Comparison of ENCODE assay signal across 1 cellular context in genomic region chr19:16627194-16627927, GRCh38.
A peak's percentile ranks its signal among the peaks of the same experiment; 100 is the strongest.
TF ChIP-seq lines count a peak whose summit lies in the region.

No MANE protein-coding gene starts in this region.

TF ChIP-seq in K562, 482 proteins besides CTCF, POLR2A, EP300 and RAD21 (continues in another document):
- TF ChIP-seq TEAD2 (tag; IDR thresholded peaks at IDR 0.05) (no peak), SIN3B (IDR thresholded peaks at IDR 0.05; ENCODE audit: low read depth) (no peak), JUND (IDR thresholded peaks at IDR 0.05; ENCODE audit: borderline replicate concordance, low read depth, low read length) (no peak), JUND (tag; IDR thresholded peaks at IDR 0.05; ENCODE audit: borderline replicate concordance, low read depth, low read length) (no peak), ZNF431 (CRISPR knock-in tag; IDR thresholded peaks at IDR 0.05) (peak; percentile 76; the same call in 1 of the 2 replicates), MAFG (tag; conservative IDR thresholded peaks at IDR 0.05) (no peak), GATA2 (CRISPR knock-in tag; IDR thresholded peaks at IDR 0.05) (no peak), MLX (CRISPR knock-in tag; conservative IDR thresholded peaks at IDR 0.05) (no peak), ZKSCAN1 (IDR thresholded peaks at IDR 0.05; ENCODE audit: low read depth, low read length) (no peak), CCNT2 (IDR thresholded peaks at IDR 0.05; ENCODE audit: borderline replicate concordance, extremely low read depth, insufficient read length, low read depth, low read length) (no peak), ARID1B (IDR thresholded peaks at IDR 0.05) (no peak), TGIF2 (CRISPR knock-in tag; IDR thresholded peaks at IDR 0.05) (no peak; the same call in 1 of the 2 replicates), RFX1 (IDR thresholded peaks at IDR 0.05) (no peak), PPARD (CRISPR knock-in tag; IDR thresholded peaks at IDR 0.05) (no peak), POLR3G (IDR thresholded peaks at IDR 0.05; ENCODE audit: extremely low read depth, insufficient read length, insufficient replicate concordance) (no peak), UBTF (IDR thresholded peaks at IDR 0.05; ENCODE audit: borderline replicate concordance in 1 of 2, low read depth in 2 of 2, low read length in 2 of 2) (peak; percentile 100), DMBX1 (CRISPR knock-in tag; IDR thresholded peaks at IDR 0.05; ENCODE audit: borderline replicate concordance) (no peak), TBL1XR1 (IDR thresholded peaks at IDR 0.05; ENCODE audit: low read length in 2 of 2) (no peak), PKNOX1 (IDR thresholded peaks at IDR 0.05) (no peak), HES1 (IDR thresholded peaks at IDR 0.05; ENCODE audit: low read depth) (no peak), HDAC1 (IDR thresholded peaks at IDR 0.05) (peak in 1 of 2 experiments; percentile 65; a peak in 2 of 4 replicates), EZH2 (IDR thresholded peaks at IDR 0.05; ENCODE audit: borderline replicate concordance, low read depth, low read length) (no peak), CHD7 (IDR thresholded peaks at IDR 0.05; ENCODE audit: low read depth, low read length) (no peak), ZEB2 (IDR thresholded peaks at IDR 0.05) (no peak), ZBTB17 (CRISPR knock-in tag; IDR thresholded peaks at IDR 0.05) (no peak), ZNF347 (CRISPR knock-in tag; IDR thresholded peaks at IDR 0.05; ENCODE audit: low read depth) (no peak), ZFX (CRISPR knock-in tag; IDR thresholded peaks at IDR 0.05) (peak; percentile 100), BMI1 (IDR thresholded peaks at IDR 0.05; ENCODE audit: low read length) (no peak), FOXO4 (CRISPR knock-in tag; IDR thresholded peaks at IDR 0.05) (no peak), CHD1 (IDR thresholded peaks at IDR 0.05; ENCODE audit: low read length) (peak; percentile 100), ZNF780A (CRISPR knock-in tag; IDR thresholded peaks at IDR 0.05) (no peak), C11orf30 (IDR thresholded peaks at IDR 0.05; ENCODE audit: low read depth) (no peak), KLF13 (tag; IDR thresholded peaks at IDR 0.05; ENCODE audit: borderline replicate concordance, low read depth) (no peak), NR1H2 (CRISPR knock-in tag; IDR thresholded peaks at IDR 0.05) (no peak), ZNF217 (CRISPR knock-in tag; IDR thresholded peaks at IDR 0.05) (no peak), PHF20 (IDR thresholded peaks at IDR 0.05; ENCODE audit: partially characterized antibody) (peak; percentile 31), PCBP2 (IDR thresholded peaks at IDR 0.05; ENCODE audit: low read depth, low read length, poor library complexity, severe bottlenecking) (no peak), SREBF2 (CRISPR knock-in tag; IDR thresholded peaks at IDR 0.05) (no peak), BDP1 (IDR thresholded peaks at IDR 0.05; ENCODE audit: insufficient read depth, insufficient read length) (no peak), RERE (CRISPR knock-in tag; IDR thresholded peaks at IDR 0.05; ENCODE audit: borderline replicate concordance) (peak; percentile 41; the same call in 1 of the 2 replicates), TEAD1 (CRISPR knock-in tag; IDR thresholded peaks at IDR 0.05) (no peak), FOXM1 (IDR thresholded peaks at IDR 0.05; ENCODE audit: low read depth) (no peak), FOXM1 (CRISPR knock-in tag; IDR thresholded peaks at IDR 0.05; ENCODE audit: low read depth) (no peak)
